Comparison of ENCODE assay signal across 19 cellular contexts in genomic region chr1:115951552-115951951, GRCh38.
"Had no signal": no experiment of that assay in that cellular context is flagged by ENCODE, and none has a peak within 500 bp of the region (broad histone marks: within the 10 kb centered on the region; RNA-seq: fewer than 3 reads in every experiment).

No MANE protein-coding gene starts in this region.

- H3K4me1 ChIP-seq: psoas muscle, tibial nerve, uterus had no signal

- DNase-seq: activated B cell treated with CpG ODN at 0.5 μM for 24 hours; activated CD4-positive, alpha-beta memory T cell treated with anti-CD3 and anti-CD28 coated beads, Interleukin-2, amount 10 ng/mL, durations not matched to agents 7 days and 5 days; activated CD4-positive, alpha-beta T cell treated with anti-CD3 and anti-CD28 coated beads for 4 hours; activated CD8-positive, alpha-beta memory T cell treated with anti-CD3 and anti-CD28 coated beads, Interleukin-2, amount 10 ng/mL, durations not matched to agents 7 days and 5 days; activated naive CD4-positive, alpha-beta T cell treated with Interleukin-2 at 50 U/mL for 16 hours; activated naive CD8-positive, alpha-beta T cell treated with anti-CD3 and anti-CD28 coated beads, Interleukin-2, amount 10 ng/mL, durations not matched to agents 7 days and 5 days; amygdala; dermis blood vessel endothelial cell; immature natural killer cell; kidney glomerular epithelial cell; ovary; psoas muscle; right cardiac atrium; uterus had no signal

- H3K4me1 Mint-ChIP-seq: activated naive CD8-positive, alpha-beta T cell treated with anti-CD3 and anti-CD28 coated beads, Interleukin-2, amount 10 ng/mL, durations not matched to agents 7 days and 5 days; activated T-helper 17 cell treated with anti-CD3 and anti-CD28 coated beads, Interleukin-2, amount 50 U/mL, for 72 hours had no signal

- H3K4me3 ChIP-seq: cardiac muscle cell, ovary, psoas muscle, tibial nerve, uterus had no signal

- H3K27ac Mint-ChIP-seq: activated B cell treated with CpG ODN at 0.5 μM for 24 hours; activated CD4-positive, alpha-beta memory T cell treated with anti-CD3 and anti-CD28 coated beads, Interleukin-2, amount 10 ng/mL, durations not matched to agents 7 days and 5 days; activated CD8-positive, alpha-beta memory T cell treated with anti-CD3 and anti-CD28 coated beads, Interleukin-2, amount 10 ng/mL, durations not matched to agents 7 days and 5 days; activated naive CD8-positive, alpha-beta T cell treated with anti-CD3 and anti-CD28 coated beads, Interleukin-2, amount 10 ng/mL, durations not matched to agents 7 days and 5 days; activated T-helper 17 cell treated with anti-CD3 and anti-CD28 coated beads, Interleukin-2, amount 50 U/mL, for 72 hours; immature natural killer cell; memory B cell; stimulated activated naive CD8-positive, alpha-beta T cell treated with anti-CD3 and anti-CD28 coated beads, Interleukin-15, Interleukin-2, amounts not matched to agents 100 ng/mL and 50 ng/mL, for 24 hours had no signal

- H3K27me3 ChIP-seq: cardiac muscle cell, ovary, tibial nerve, uterus had no signal

- H3K36me3 Mint-ChIP-seq: activated CD8-positive, alpha-beta memory T cell treated with anti-CD3 and anti-CD28 coated beads, Interleukin-2, amount 10 ng/mL, durations not matched to agents 7 days and 5 days; activated naive CD8-positive, alpha-beta T cell treated with anti-CD3 and anti-CD28 coated beads, Interleukin-2, amount 10 ng/mL, durations not matched to agents 7 days and 5 days; immature natural killer cell; memory B cell had no signal

- H3K9me3 ChIP-seq: ovary, psoas muscle, tibial nerve, uterus had no signal

- H3K36me3 ChIP-seq: cardiac muscle cell, ovary, tibial nerve, uterus had no signal

- H3K27ac ChIP-seq: cardiac muscle cell, ovary, psoas muscle, tibial nerve, uterus had no signal

- H3K9me3 Mint-ChIP-seq: activated B cell treated with CpG ODN at 0.5 μM for 24 hours; activated CD4-positive, alpha-beta memory T cell treated with anti-CD3 and anti-CD28 coated beads, Interleukin-2, amount 10 ng/mL, durations not matched to agents 7 days and 5 days; activated naive CD8-positive, alpha-beta T cell treated with anti-CD3 and anti-CD28 coated beads, Interleukin-2, amount 10 ng/mL, durations not matched to agents 7 days and 5 days; activated T-helper 17 cell treated with anti-CD3 and anti-CD28 coated beads, Interleukin-2, amount 50 U/mL, for 72 hours; immature natural killer cell; memory B cell; stimulated activated naive CD8-positive, alpha-beta T cell treated with anti-CD3 and anti-CD28 coated beads, Interleukin-15, Interleukin-2, amounts not matched to agents 100 ng/mL and 50 ng/mL, for 24 hours had no signal

- H3K4me3 Mint-ChIP-seq: activated B cell treated with CpG ODN at 0.5 μM for 24 hours; activated CD4-positive, alpha-beta memory T cell treated with anti-CD3 and anti-CD28 coated beads, Interleukin-2, amount 10 ng/mL, durations not matched to agents 7 days and 5 days; activated CD8-positive, alpha-beta memory T cell treated with anti-CD3 and anti-CD28 coated beads, Interleukin-2, amount 10 ng/mL, durations not matched to agents 7 days and 5 days; activated naive CD8-positive, alpha-beta T cell treated with anti-CD3 and anti-CD28 coated beads, Interleukin-2, amount 10 ng/mL, durations not matched to agents 7 days and 5 days; activated T-helper 17 cell treated with anti-CD3 and anti-CD28 coated beads, Interleukin-2, amount 50 U/mL, for 72 hours; immature natural killer cell; memory B cell; stimulated activated naive CD8-positive, alpha-beta T cell treated with anti-CD3 and anti-CD28 coated beads, Interleukin-15, Interleukin-2, amounts not matched to agents 100 ng/mL and 50 ng/mL, for 24 hours had no signal
